ENCODE assay signal across 9 cellular contexts in the genomic region with DNA sequence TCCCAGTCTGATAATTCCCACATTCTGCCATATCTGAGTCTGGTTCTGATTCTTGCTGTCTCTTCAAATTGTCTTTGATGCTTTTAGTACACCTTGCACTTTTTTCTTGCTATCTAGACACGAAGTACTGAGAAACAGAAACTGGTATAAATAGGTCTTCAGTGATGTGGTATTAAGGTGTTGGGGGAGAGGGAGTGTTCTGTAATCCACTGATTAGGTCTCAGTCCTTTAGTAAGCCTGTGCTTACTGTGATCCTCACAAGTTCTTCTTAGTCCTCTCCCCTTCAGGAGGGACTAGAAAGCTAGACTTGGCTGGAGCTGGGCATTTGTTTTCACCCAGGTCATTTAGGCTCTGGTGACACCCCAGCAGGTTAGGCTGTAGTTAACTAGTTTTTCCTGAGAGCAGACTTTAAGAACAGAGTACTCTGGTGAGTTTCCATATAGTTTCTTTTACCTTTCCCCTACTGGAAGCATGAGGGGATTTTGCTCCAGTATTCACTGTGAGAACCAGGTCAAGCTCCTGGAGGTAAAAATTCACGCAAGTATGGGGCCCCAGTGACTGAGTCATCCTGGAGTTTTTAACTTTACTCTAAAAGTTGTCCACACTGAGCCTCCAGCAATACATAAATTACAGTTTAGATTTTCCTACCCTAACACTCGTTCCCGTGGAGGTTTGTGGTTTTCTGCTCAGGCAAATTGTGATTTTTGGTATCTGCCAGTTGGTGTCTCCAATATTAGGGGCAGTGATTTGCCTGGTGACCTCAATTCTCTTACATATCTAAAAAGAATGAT.
A peak's percentile ranks its signal among the peaks of the same experiment; 100 is the strongest.
DNase-seq lines count a peak whose midpoint lies in the region; ATAC-seq and TF ChIP-seq lines count a peak whose summit lies in the region.
"Had no signal": no experiment of that assay in that cellular context is flagged by ENCODE, and none has a peak within 500 bp of the region (broad histone marks: within the 10 kb centered on the region; RNA-seq: fewer than 3 reads in every experiment).

No MANE protein-coding gene starts in this region.

- H3K27me3 Mint-ChIP-seq in activated T-cell treated with anti-CD3 and anti-CD28 coated beads, Interleukin-2, amount 50 U/mL, for 4 hours (ENCODE audit: low read depth), result no peaks in the 10 kb centered on the region

- TF ChIP-seq CTCF in foreskin fibroblast (IDR thresholded peaks at IDR 0.05; ENCODE audit: low read depth, low read length), result no peak

- no peaks in the 10 kb centered on the region for H3K9me3 Mint-ChIP-seq in activated T-cell treated with anti-CD3 and anti-CD28 coated beads, Interleukin-2, amount 50 U/mL, for 4 hours

- H3K36me3 Mint-ChIP-seq in activated T-cell treated with anti-CD3 and anti-CD28 coated beads, Interleukin-2, amount 50 U/mL, for 4 hours (ENCODE audit: insufficient read depth), result peaks cover 12% of the 10 kb centered on the region

- peaks cover 33% of the 10 kb centered on the region for H3K4me1 Mint-ChIP-seq in activated T-cell treated with anti-CD3 and anti-CD28 coated beads, Interleukin-2, amount 50 U/mL, for 4 hours (ENCODE audit: low read depth)
- H3K4me1 Mint-ChIP-seq: nephron had no signal

- no peak for DNase-seq in activated T-cell treated with anti-CD3 and anti-CD28 coated beads, Interleukin-2, amount 50 U/mL, for 4 hours
- no peak for DNase-seq in activated T-cell treated with anti-CD3 and anti-CD28 coated beads, Interleukin-2, amount 50 U/mL, for 1 hour
- DNase-seq in NCI-H69 (lab: John Stamatoyannopoulos, UW), result peak; percentile 88
- DNase-seq in foreskin fibroblast, result peak; percentile 16 to 29
- DNase-seq in mesenteric fat pad (ENCODE audit: low spot score), result no peak
- no peak for DNase-seq in AG08396 (ENCODE audit: low spot score)
- no peak for DNase-seq in posterior cingulate gyrus

- no peak overlapping the region for H3K4me3 ChIP-seq in foreskin fibroblast (ENCODE audit: low read depth in 1 of 2, low read length in 2 of 2)

- peak; percentile 80 to 87 for ATAC-seq in activated T-cell treated with anti-CD3 and anti-CD28 coated beads, Interleukin-2, amount 50 U/mL, for 4 hours
- ATAC-seq in HG02885 (IDR thresholded peaks at IDR 0.05; ENCODE audit: poor library complexity, unreplicated experiment), result peak; percentile 92

- peak overlapping the region; percentile 3 for H3K4me3 Mint-ChIP-seq in activated T-cell treated with anti-CD3 and anti-CD28 coated beads, Interleukin-2, amount 50 U/mL, for 4 hours
- H3K4me3 Mint-ChIP-seq: nephron had no signal

- intact Hi-C loops in posterior cingulate gyrus (cut with DNase I), result no loop called here

Comparison
In these comparisons a context has a peak if more than half of its experiments do, and no peak if none do; other contexts are left out.
1. DNase-seq: peak in NCI-H69 (single experiment) and foreskin fibroblast (2 of 2); none in activated T-cell treated with anti-CD3 and anti-CD28 coated beads, Interleukin-2, amount 50 U/mL, for 4 hours (single experiment), activated T-cell treated with anti-CD3 and anti-CD28 coated beads, Interleukin-2, amount 50 U/mL, for 1 hour (single experiment), mesenteric fat pad (single experiment), AG08396 (single experiment) and posterior cingulate gyrus (0 of 10).